Comparison of ENCODE assay signal across 11 cellular contexts in genomic region chr3:136804813-136805212, GRCh38.
"Had no signal": no experiment of that assay in that cellular context is flagged by ENCODE, and none has a peak within 500 bp of the region (broad histone marks: within the 10 kb centered on the region; RNA-seq: fewer than 3 reads in every experiment).

No MANE protein-coding gene starts in this region.

- H3K36me3 ChIP-seq: right atrium auricular region had no signal

- H3K4me3 ChIP-seq: dorsolateral prefrontal cortex, right atrium auricular region, smooth muscle cell had no signal

- DNase-seq: activated effector memory CD4-positive, alpha-beta T cell treated with anti-CD3 and anti-CD28 coated beads, Interleukin-2, amount 50 U/mL, for 16 hours; activated naive CD8-positive, alpha-beta T cell treated with anti-CD3 and anti-CD28 coated beads, Interleukin-2, amount 10 ng/mL, durations not matched to agents 7 days and 5 days; activated T-cell treated with anti-CD3 and anti-CD28 coated beads, Interleukin-2, amount 50 U/mL, for 24 hours; anterior cingulate cortex; dorsolateral prefrontal cortex; glutamatergic neuron; posterior cingulate gyrus had no signal

- H3K27ac ChIP-seq: dorsolateral prefrontal cortex, right atrium auricular region had no signal

- ATAC-seq: activated CD4-positive, CD25-positive, alpha-beta regulatory T cell treated with anti-CD3 and anti-CD28 coated beads, Interleukin-2, amount 50 U/mL, for 24 hours; esophagus mucosa had no signal

- H3K27me3 ChIP-seq: dorsolateral prefrontal cortex, right atrium auricular region had no signal

- H3K9me3 ChIP-seq: right atrium auricular region had no signal
